Comparison of ENCODE assay signal across 28 cellular contexts in the genomic region with DNA sequence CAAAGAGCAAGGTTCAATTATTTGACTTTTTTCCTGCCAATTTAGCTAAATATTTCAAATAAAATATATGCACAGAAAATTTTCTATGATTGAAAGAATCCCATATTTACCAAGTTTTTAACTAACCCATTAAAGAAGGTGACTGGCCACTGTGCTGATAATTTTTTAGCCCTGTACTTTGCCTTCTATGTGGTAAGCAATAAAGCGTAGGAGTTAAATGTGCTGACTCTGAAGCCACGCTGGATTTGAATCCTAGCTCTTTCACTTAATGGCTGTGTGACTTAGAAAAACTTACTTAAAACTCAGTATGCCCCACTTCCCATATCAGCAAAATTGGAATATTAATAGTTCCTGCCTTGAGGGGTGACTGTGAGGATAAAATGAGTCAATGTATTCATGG.
"Had no signal": no experiment of that assay in that cellular context is flagged by ENCODE, and none has a peak within 500 bp of the region (broad histone marks: within the 10 kb centered on the region; RNA-seq: fewer than 3 reads in every experiment).

No MANE protein-coding gene starts in this region.

- H3K27me3 ChIP-seq: colonic mucosa, esophagus muscularis mucosa, esophagus squamous epithelium, foreskin keratinocyte, gastrocnemius medialis, gastroesophageal sphincter had no signal

- ATAC-seq: effector memory CD8-positive, alpha-beta T cell; esophagus mucosa; foreskin keratinocyte; gastrocnemius medialis; gastroesophageal sphincter; heart left ventricle; heart right ventricle had no signal

- FAIRE-seq: colon, endometrium, endothelial cell of umbilical vein, frontal cortex had no signal

- H3K4me1 ChIP-seq: colonic mucosa, esophagus muscularis mucosa, esophagus squamous epithelium, gastrocnemius medialis, gastroesophageal sphincter, heart left ventricle, heart right ventricle had no signal

- DNase-seq: colonic mucosa; cortex of kidney; dermis blood vessel endothelial cell; dorsolateral prefrontal cortex; effector CD4-positive, alpha-beta T cell; effector CD8-positive, alpha-beta T cell; effector memory CD4-positive, alpha-beta T cell; effector memory CD8-positive, alpha-beta T cell; endodermal cell; erythroblast; esophagus squamous epithelium; foreskin fibroblast; foreskin keratinocyte; foreskin melanocyte; gastrocnemius medialis; glutamatergic neuron; head of caudate nucleus; heart left ventricle; heart right ventricle had no signal

- H3K9me3 ChIP-seq: colonic mucosa, esophagus muscularis mucosa, esophagus squamous epithelium, gastrocnemius medialis, gastroesophageal sphincter, heart left ventricle, heart right ventricle had no signal

- H3K27ac ChIP-seq: colonic mucosa, coronary artery, dorsolateral prefrontal cortex, epithelial cell of prostate, esophagus muscularis mucosa, esophagus squamous epithelium, foreskin keratinocyte, gastrocnemius medialis, gastroesophageal sphincter, heart left ventricle, heart right ventricle had no signal

- H3K4me3 ChIP-seq: colonic mucosa, coronary artery, dorsolateral prefrontal cortex, esophagus muscularis mucosa, esophagus squamous epithelium, gastrocnemius medialis, gastroesophageal sphincter, heart left ventricle, heart right ventricle had no signal

- H3K36me3 ChIP-seq: colonic mucosa, esophagus muscularis mucosa, esophagus squamous epithelium, gastrocnemius medialis, gastroesophageal sphincter, heart left ventricle, heart right ventricle had no signal
